Comparison of ENCODE assay signal across 1 cellular context in the genomic region with DNA sequence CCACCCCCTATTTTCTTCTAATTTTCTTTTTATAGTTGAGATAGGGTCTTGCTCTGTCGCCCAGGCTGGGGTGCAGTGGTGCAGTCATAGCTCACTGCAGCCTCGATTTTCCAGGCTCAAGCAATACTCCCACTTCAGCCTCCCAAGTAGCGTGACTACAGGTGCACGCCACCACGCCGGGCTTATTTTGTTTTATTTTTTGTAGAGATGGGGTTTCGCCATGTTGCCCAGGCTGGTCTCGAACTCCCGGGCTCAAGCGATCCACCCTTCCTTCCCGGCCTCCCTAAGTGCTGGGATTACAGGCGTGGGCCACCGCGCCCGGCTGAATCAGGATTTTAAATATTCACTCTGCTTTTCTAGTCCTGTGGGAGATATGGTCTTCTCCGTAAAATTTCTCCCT.
TF ChIP-seq lines count a peak whose summit lies in the region.

No MANE protein-coding gene starts in this region.

TF ChIP-seq in neural cell, 6 proteins besides CTCF, POLR2A, EP300 and RAD21:
- TF ChIP-seq REST (IDR thresholded peaks at IDR 0.05; ENCODE audit: borderline replicate concordance) (no peak), SMC3 (conservative IDR thresholded peaks at IDR 0.05; ENCODE audit: poor library complexity) (no peak), MXI1 (conservative IDR thresholded peaks at IDR 0.05; ENCODE audit: poor library complexity, severe bottlenecking) (no peak), TAF1 (IDR thresholded peaks at IDR 0.05; ENCODE audit: low read depth) (no peak), POLR2AphosphoS5 (IDR thresholded peaks at IDR 0.05) (no peak), EZH2 (IDR thresholded peaks at IDR 0.05; ENCODE audit: borderline replicate concordance, insufficient read depth, low read length, poor library complexity, severe bottlenecking) (no peak)
